Comparison of ENCODE assay signal across 15 cellular contexts in the genomic region with DNA sequence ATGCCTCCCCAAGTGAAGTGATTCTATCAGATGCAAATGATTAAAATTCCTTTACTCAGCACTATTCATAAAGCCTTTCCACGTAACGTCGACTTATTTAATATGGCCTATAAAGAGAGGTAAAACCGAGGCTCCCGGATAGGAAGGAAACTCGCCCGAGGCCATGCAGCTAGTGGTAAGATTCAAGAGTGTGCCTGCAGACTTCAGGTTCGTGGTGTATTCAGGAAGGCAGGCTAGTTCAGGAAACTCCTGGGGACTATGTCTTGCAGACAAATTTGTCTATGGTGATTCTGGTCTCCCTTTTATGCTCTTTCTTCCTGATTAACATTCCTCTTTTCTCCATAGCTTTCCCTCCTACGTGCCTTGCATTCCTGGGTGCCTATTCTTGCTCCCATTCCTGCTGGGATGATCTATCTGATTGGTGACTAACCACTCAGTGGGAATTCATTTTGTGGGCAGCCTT.
DNase-seq lines count a peak whose midpoint lies in the region; ATAC-seq and TF ChIP-seq lines count a peak whose summit lies in the region.
"Had no signal": no experiment of that assay in that cellular context is flagged by ENCODE, and none has a peak within 500 bp of the region (broad histone marks: within the 10 kb centered on the region; RNA-seq: fewer than 3 reads in every experiment).

No MANE protein-coding gene starts in this region.

- DNase-seq in GM03348 (ENCODE audit: low spot score) (peak; percentile 65), M059J (ENCODE audit: low read depth) (peak; percentile 78), fibroblast of mammary gland (ENCODE audit: low read depth) (peak; percentile 29), non-pigmented ciliary epithelial cell (ENCODE audit: low read depth) (peak; percentile 23), NCI-H1930 (lab: John Stamatoyannopoulos, UW) (no peak), COLO829 (ENCODE audit: low spot score) (no peak), AML-193 (lab: John Stamatoyannopoulos, UW) (no peak)
- DNase-seq: activated CD8-positive, alpha-beta memory T cell treated with anti-CD3 and anti-CD28 coated beads, Interleukin-2, amount 10 ng/mL, durations not matched to agents 7 days and 5 days; activated naive CD4-positive, alpha-beta T cell treated with anti-CD3 and anti-CD28 coated beads for 36 hours; CD8-positive, alpha-beta T cell; heart right ventricle; lower lobe of right lung; NCI-H1417 treated with DMSO at 0.1 percent for 48 hours; stimulated activated naive CD8-positive, alpha-beta T cell treated with anti-CD3 and anti-CD28 coated beads, Interleukin-15, Interleukin-2, amounts not matched to agents 100 U/mL and 50 U/mL, for 24 hours had no signal

- no peak overlapping the region for H3K4me3 ChIP-seq in fibroblast of mammary gland (ENCODE audit: control insufficient read depth, low read depth, low read length)
- H3K4me3 ChIP-seq: heart right ventricle, lower lobe of right lung had no signal

- no peak for ATAC-seq in HG03097 (IDR thresholded peaks at IDR 0.05; ENCODE audit: low FRiP score, unreplicated experiment)
- ATAC-seq: activated CD8-positive, alpha-beta memory T cell treated with anti-CD3 and anti-CD28 coated beads, Interleukin-2, amount 10 ng/mL, durations not matched to agents 7 days and 5 days; CD8-positive, alpha-beta T cell; lower lobe of right lung; stimulated activated naive CD8-positive, alpha-beta T cell treated with anti-CD3 and anti-CD28 coated beads, Interleukin-15, Interleukin-2, amounts not matched to agents 100 U/mL and 50 U/mL, for 24 hours had no signal

- TF ChIP-seq CTCF in fibroblast of mammary gland (conservative IDR thresholded peaks at IDR 0.05; ENCODE audit: control insufficient read depth, insufficient read depth, low read depth, low read length) = no peak

Comparison
In these comparisons a context has a peak if more than half of its experiments do, and no peak if none do; other contexts are left out.
1. DNase-seq: peak in GM03348 (single experiment), M059J (single experiment), fibroblast of mammary gland (single experiment) and non-pigmented ciliary epithelial cell (single experiment); none in NCI-H1930 (0 of 2), COLO829 (single experiment) and AML-193 (0 of 2).